Comparison of ENCODE assay signal across 8 cellular contexts in the genomic region with DNA sequence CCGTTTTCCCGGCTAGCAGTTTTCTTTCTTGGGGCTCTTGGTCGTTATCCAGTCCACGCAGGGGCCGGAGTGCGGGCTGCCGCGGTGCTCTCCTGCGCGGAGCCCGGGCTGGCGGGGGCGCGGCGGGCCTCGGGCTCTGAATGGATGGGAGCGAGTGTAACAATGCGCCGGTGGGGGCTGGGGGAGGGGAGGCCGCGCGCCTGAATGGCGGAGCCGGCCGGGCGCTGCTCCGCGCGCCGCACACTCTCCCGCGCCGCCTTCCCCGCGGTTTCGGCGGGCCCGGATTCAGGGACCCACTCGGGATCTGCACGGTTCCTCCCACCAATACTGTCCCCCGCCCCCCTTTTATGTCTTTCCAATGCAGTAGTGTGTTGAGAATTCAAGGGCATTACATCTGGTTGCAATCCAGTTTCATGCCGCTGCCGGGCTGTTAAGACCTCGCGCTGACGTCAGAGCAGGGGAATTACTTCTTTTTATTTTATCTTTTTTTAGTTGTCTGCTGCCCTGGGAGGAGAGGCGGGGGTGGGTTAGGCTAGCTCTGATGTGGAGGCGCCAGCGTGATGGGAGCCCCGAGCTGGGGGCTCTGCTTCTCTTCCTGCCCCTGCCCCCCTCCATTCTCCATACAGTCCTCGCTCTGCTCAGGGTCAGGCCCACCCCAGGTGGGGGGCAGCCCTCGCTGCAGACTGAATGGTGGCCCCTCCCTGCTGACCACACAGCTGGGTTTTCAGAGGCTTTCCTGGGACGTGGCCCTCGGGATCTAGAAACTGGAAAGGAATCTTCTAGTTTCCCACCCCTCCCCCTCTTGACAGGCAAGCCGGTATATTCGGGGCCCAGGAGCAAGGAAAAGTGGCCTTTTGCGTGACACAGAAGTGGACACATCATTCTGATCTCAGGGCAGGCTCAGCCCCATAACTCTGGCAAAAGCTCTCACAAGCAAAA. TPM values are rescaled to one million over a fixed set of nuclear protein-coding genes. Genes with fewer than 3 reads are reported as not detected.
DNase-seq lines count a peak whose midpoint lies in the region; ATAC-seq, FAIRE-seq and TF ChIP-seq lines count a peak whose summit lies in the region.

No MANE protein-coding gene starts in this region.

- no peak for TF ChIP-seq EP300 in tibial nerve (IDR thresholded peaks at IDR 0.05)

- H3K27ac ChIP-seq in neutrophil (peak overlapping the region; percentile 18), tibial nerve (peak overlapping the region; percentile 60 to 97 (median 92))

- TF ChIP-seq CTCF in neutrophil (IDR thresholded peaks at IDR 0.05) (no peak), tibial nerve (IDR thresholded peaks at IDR 0.05) (peak in 1 of 5 experiments; percentile 19)

- H3K9me3 ChIP-seq in neutrophil (no peaks in the 10 kb centered on the region), tibial nerve (no peaks in the 10 kb centered on the region)

- H3K4me1 ChIP-seq in neutrophil (ENCODE audit: control insufficient read depth in 1 of 2, insufficient read depth in 1 of 2, low read depth in 1 of 2, low read length in 1 of 2) (peaks cover 9 to 14% of the 10 kb centered on the region in 2 experiments), tibial nerve (peaks cover 0 to 46% (median 24%) of the 10 kb centered on the region in 4 donors)

- ATAC-seq in HG03135 (IDR thresholded peaks at IDR 0.05; ENCODE audit: unreplicated experiment), result peak; percentile 17

- 2 to 3% methylated on average over 31 to 54 of the region's 57 CpGs for WGBS in tibial nerve, 2 donors

- FAIRE-seq in frontal cortex (lab: Jason Lieb, UNC), result no peak

- no peaks in the 10 kb centered on the region for H3K36me3 ChIP-seq in neutrophil
- no peaks in the 10 kb centered on the region for H3K36me3 ChIP-seq in tibial nerve

- H3K4me3 ChIP-seq in neutrophil (ENCODE audit: low read depth in 1 of 2, low read length in 1 of 2), result peak overlapping the region; percentile 79 to 88
- peak overlapping the region; percentile 58 to 91 (median 84) for H3K4me3 ChIP-seq in tibial nerve

- TF ChIP-seq POLR2A in tibial nerve (IDR thresholded peaks at IDR 0.05), result peak in 1 of 2 donors; percentile 12

- DNase-seq in NCI-H1417 (lab: John Stamatoyannopoulos, UW), result peak; percentile 31 to 70 (median 68)
- DNase-seq in NCI-H1417 treated with DMSO at 0.1 percent for 48 hours (lab: John Stamatoyannopoulos, UW), result no peak
- peak; percentile 80 for DNase-seq in RPMI7951 (ENCODE audit: low read depth)
- DNase-seq in activated gamma-delta T cell treated with Interleukin-2 at 50 U/mL for 16 hours, result peak; percentile 46
- DNase-seq in frontal cortex (ENCODE audit: low spot score in 2 of 2), result peak; percentile 59 to 76
- DNase-seq in tibial nerve (ENCODE audit: low spot score in 2 of 2), result peak in 1 of 2 donors; percentile 64

- peaks cover 9% of the 10 kb centered on the region for H3K27me3 ChIP-seq in neutrophil
- no peaks in the 10 kb centered on the region for H3K27me3 ChIP-seq in tibial nerve

RNA-seq across cellular contexts. Expression of gene RAI1, which starts 1.7 kb away (rescaled TPM):
- total RNA-seq in RPMI7951 (2014; rRNA removed; shearing (Covaris generic)), result 2.8 and 3.2 TPM in 2 replicates
- 16.7 TPM for total RNA-seq in frontal cortex
- total RNA-seq in tibial nerve, result 10 to 100 TPM; 32.9 to 52.7 (median 45.9) TPM
